ENCODE assay signal across 8 cellular contexts in the genomic region with DNA sequence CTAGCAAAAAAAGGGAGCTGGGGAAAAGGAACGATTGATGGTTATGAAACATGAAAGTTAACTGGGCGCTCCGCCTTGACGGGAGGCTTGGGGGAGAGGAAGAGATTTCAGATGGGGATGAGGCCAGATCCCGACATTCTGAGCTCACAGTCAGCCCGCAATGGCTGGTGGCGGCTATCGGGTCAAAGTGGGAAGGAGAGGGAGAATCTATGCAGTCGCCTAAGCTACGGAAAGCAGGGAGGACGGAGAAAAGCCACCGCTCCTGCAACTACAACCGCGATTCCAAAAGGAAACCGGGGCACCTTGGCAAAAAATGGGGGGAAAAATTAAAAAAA. TPM values are rescaled to one million over a fixed set of nuclear protein-coding genes. Genes with fewer than 3 reads are reported as not detected.
A peak's percentile ranks its signal among the peaks of the same experiment; 100 is the strongest.
DNase-seq lines count a peak whose midpoint lies in the region; ATAC-seq and TF ChIP-seq lines count a peak whose summit lies in the region.

No MANE protein-coding gene starts in this region.

- peak overlapping the region; percentile 96 for H3K4me2 ChIP-seq in OCI-LY3 (ENCODE audit: low read length)
- H3K4me2 ChIP-seq in neural cell (ENCODE audit: low read length), result peak overlapping the region; percentile 87

- H3K27me3 Mint-ChIP-seq in endothelial cell (ENCODE audit: unreplicated experiment), result peaks cover 4% of the 10 kb centered on the region

- H4K20me1 ChIP-seq in OCI-LY3 (ENCODE audit: insufficient read depth, low read length) (peaks cover 14% of the 10 kb centered on the region), neural cell (ENCODE audit: insufficient read depth) (no peaks in the 10 kb centered on the region)

- H3K9ac ChIP-seq in OCI-LY3 (ENCODE audit: low read length) (peak overlapping the region; percentile 82), neural cell (ENCODE audit: low read length) (peak overlapping the region; percentile 82)

- TF ChIP-seq RAD21 in neural cell (conservative IDR thresholded peaks at IDR 0.05), result no peak

- peaks cover 22% of the 10 kb centered on the region for H3K36me3 ChIP-seq in OCI-LY3 (replicated peaks; ENCODE audit: low read depth, low read length)
- no peaks in the 10 kb centered on the region for H3K36me3 ChIP-seq in neural cell (ENCODE audit: insufficient read depth, low read length)

- peak overlapping the region; percentile 49 for H2AFZ ChIP-seq in OCI-LY3 (ENCODE audit: low read depth, low read length)
- peak overlapping the region; percentile 86 for H2AFZ ChIP-seq in neural cell (ENCODE audit: low read depth, low read length)

- H3K9me3 ChIP-seq in OCI-LY3 (ENCODE audit: insufficient read depth, low read length) (no peaks in the 10 kb centered on the region), neural cell (ENCODE audit: low read length) (no peaks in the 10 kb centered on the region)

- H3K27me3 ChIP-seq in OCI-LY3 (ENCODE audit: low read depth, low read length) (no peaks in the 10 kb centered on the region), neural cell (ENCODE audit: insufficient read depth, low read depth, low read length) (no peaks in the 10 kb centered on the region)

- DNase-seq in GM12865 (ENCODE audit: low read depth) (no peak), endothelial cell (ENCODE audit: low spot score) (no peak)
- no peak for DNase-seq in activated effector memory CD4-positive, alpha-beta T cell treated with anti-CD3 and anti-CD28 coated beads, Interleukin-2, amount 50 U/mL, for 16 hours

- no peaks in the 10 kb centered on the region for H3K9me3 Mint-ChIP-seq in endothelial cell (ENCODE audit: unreplicated experiment)

- H3K79me2 ChIP-seq in OCI-LY3 (ENCODE audit: low read length), result peaks cover 70% of the 10 kb centered on the region
- peaks cover 49% of the 10 kb centered on the region for H3K79me2 ChIP-seq in neural cell (replicated peaks; ENCODE audit: insufficient read depth, low read length)

- H3K9me2 ChIP-seq in neural cell (ENCODE audit: insufficient read depth, low read length), result no peaks in the 10 kb centered on the region

- H3K36me3 Mint-ChIP-seq in endothelial cell (ENCODE audit: low read depth, unreplicated experiment), result no peaks in the 10 kb centered on the region

- TF ChIP-seq CTCF in GM12865 (IDR thresholded peaks at IDR 0.05; ENCODE audit: insufficient read depth, low read depth, low read length, missing control alignments), result no peak
- no peak for TF ChIP-seq CTCF in OCI-LY3 (IDR thresholded peaks at IDR 0.05; ENCODE audit: low read depth, low read length)
- TF ChIP-seq CTCF in endothelial cell (IDR thresholded peaks at IDR 0.05; ENCODE audit: unreplicated experiment), result no peak
- TF ChIP-seq CTCF in neural cell (IDR thresholded peaks at IDR 0.05; ENCODE audit: poor library complexity, severe bottlenecking), result no peak

- H3K27ac ChIP-seq in OCI-LY3 (ENCODE audit: low read length), result peak overlapping the region; percentile 80
- peak overlapping the region; percentile 87 for H3K27ac ChIP-seq in neural cell (ENCODE audit: low read length)

- ATAC-seq in GM21619 (IDR thresholded peaks at IDR 0.05; ENCODE audit: unreplicated experiment) (no peak), GM19328 (IDR thresholded peaks at IDR 0.05; ENCODE audit: unreplicated experiment) (no peak), GM18498 (IDR thresholded peaks at IDR 0.05; ENCODE audit: unreplicated experiment) (no peak)

- H3K27ac Mint-ChIP-seq in endothelial cell (ENCODE audit: unreplicated experiment), result peak overlapping the region; percentile 89

- TF ChIP-seq EP300 in neural cell (conservative IDR thresholded peaks at IDR 0.05; ENCODE audit: poor library complexity, severe bottlenecking), result no peak

- H3K4me3 ChIP-seq in GM12865 (ENCODE audit: low read depth, low read length), result peak overlapping the region; percentile 80
- H3K4me3 ChIP-seq in OCI-LY3 (ENCODE audit: low read length), result peak overlapping the region; percentile 86
- H3K4me3 ChIP-seq in neural cell (ENCODE audit: low read length), result peak overlapping the region; percentile 82

- peak overlapping the region; percentile 95 for H3K4me3 Mint-ChIP-seq in endothelial cell (ENCODE audit: unreplicated experiment)

- peaks cover 29% of the 10 kb centered on the region for H3K4me1 ChIP-seq in OCI-LY3 (ENCODE audit: low read length)

- H3K4me1 Mint-ChIP-seq in endothelial cell (ENCODE audit: unreplicated experiment), result peaks cover 10% of the 10 kb centered on the region

- no peaks in the 10 kb centered on the region for H3F3A ChIP-seq in neural cell (ENCODE audit: insufficient read depth, low read length, poor library complexity, severe bottlenecking)

TF ChIP-seq in neural cell, 6 proteins besides CTCF, POLR2A, EP300 and RAD21:
- TF ChIP-seq EZH2 (IDR thresholded peaks at IDR 0.05; ENCODE audit: borderline replicate concordance, insufficient read depth, low read length, poor library complexity, severe bottlenecking) (no peak), TAF1 (IDR thresholded peaks at IDR 0.05; ENCODE audit: low read depth) (no peak), POLR2AphosphoS5 (IDR thresholded peaks at IDR 0.05) (no peak), MXI1 (conservative IDR thresholded peaks at IDR 0.05; ENCODE audit: poor library complexity, severe bottlenecking) (no peak)
TF ChIP-seq in neural cell: peak in this region for 0.

RNA-seq across cellular contexts. Expression of gene MPHOSPH9, which starts 0.5 kb away (rescaled TPM):
- 30.1 TPM for total RNA-seq in endothelial cell (ENCODE audit: unreplicated experiment)
- 59.1 and 66.8 TPM in 2 replicates for polyA plus RNA-seq in neural cell
- 139 and 155 TPM in 2 replicates for polyA minus RNA-seq in neural cell

RNA-seq across cellular contexts. Expression of gene MTRFR, which starts 0.8 kb away (rescaled TPM):
- total RNA-seq in endothelial cell (ENCODE audit: unreplicated experiment), result 11.6 TPM
- 24.1 and 30.0 TPM in 2 replicates for polyA plus RNA-seq in neural cell
- 15.1 and 22.2 TPM in 2 replicates for polyA minus RNA-seq in neural cell

RNA-seq across cellular contexts. Expression of gene CDK2AP1, which starts 39.2 kb away (rescaled TPM):
- 145 TPM for total RNA-seq in endothelial cell (ENCODE audit: unreplicated experiment)
- 97.6 and 101 TPM in 2 replicates for polyA plus RNA-seq in neural cell
- 41.1 and 55.3 TPM in 2 replicates for polyA minus RNA-seq in neural cell
